ENCODE assay signal across 31 cellular contexts in genomic region chr9:104544644-104545043, GRCh38. TPM values are rescaled to one million over a fixed set of nuclear protein-coding genes. Genes with fewer than 3 reads are reported as not detected.
"Had no signal": no experiment of that assay in that cellular context is flagged by ENCODE, and none has a peak within 500 bp of the region (broad histone marks: within the 10 kb centered on the region; RNA-seq: fewer than 3 reads in every experiment).

No MANE protein-coding gene starts in this region.

- H3K4me3 ChIP-seq: esophagus squamous epithelium, gastrocnemius medialis, heart right ventricle, left lung, lower lobe of right lung, mucosa of descending colon had no signal

- H3K27me3 Mint-ChIP-seq: dendritic cell treated with granulocyte-macrophage colony-stimulating factor and Interleukin-4, amounts not matched to agents 40 ng/mL and 50 ng/mL, for 4 days; effector memory CD8-positive, alpha-beta T cell; naive B cell had no signal

- H3K4me1 Mint-ChIP-seq: endodermal cell, mesothelial cell of epicardium, naive B cell had no signal

- H3K27me3 ChIP-seq: esophagus squamous epithelium, gastrocnemius medialis, heart right ventricle, left lung had no signal

- H3K27ac ChIP-seq: epithelial cell of prostate, esophagus squamous epithelium, gastrocnemius medialis, heart right ventricle, left lung, lower lobe of right lung had no signal

- H3K4me1 ChIP-seq: esophagus squamous epithelium, gastrocnemius medialis, heart right ventricle, left lung, lower lobe of right lung had no signal

- H3K9me3 ChIP-seq: esophagus squamous epithelium, gastrocnemius medialis, heart right ventricle, left lung, lower lobe of right lung, mucosa of descending colon had no signal

- H3K27ac Mint-ChIP-seq: dendritic cell treated with granulocyte-macrophage colony-stimulating factor and Interleukin-4, amounts not matched to agents 40 ng/mL and 50 ng/mL, for 4 days; effector memory CD8-positive, alpha-beta T cell; endodermal cell; mesothelial cell of epicardium; naive B cell had no signal

- H3K36me3 Mint-ChIP-seq: mesothelial cell of epicardium, naive B cell had no signal

- H3K4me3 Mint-ChIP-seq: dendritic cell treated with granulocyte-macrophage colony-stimulating factor and Interleukin-4, amounts not matched to agents 40 ng/mL and 50 ng/mL, for 4 days; effector memory CD8-positive, alpha-beta T cell; endodermal cell; mesothelial cell of epicardium; naive B cell had no signal

- ATAC-seq: effector memory CD8-positive, alpha-beta T cell; esophagus mucosa; gastrocnemius medialis; heart right ventricle; left cardiac atrium; left lung; left ventricle myocardium superior; lower lobe of right lung; mucosa of descending colon had no signal

- H3K36me3 ChIP-seq: esophagus squamous epithelium, gastrocnemius medialis, heart right ventricle, left lung, lower lobe of right lung had no signal

- H3K9me3 Mint-ChIP-seq: dendritic cell treated with granulocyte-macrophage colony-stimulating factor and Interleukin-4, amounts not matched to agents 40 ng/mL and 50 ng/mL, for 4 days; effector memory CD8-positive, alpha-beta T cell; endodermal cell; mesothelial cell of epicardium; naive B cell had no signal

- DNase-seq: cortex of kidney; effector CD8-positive, alpha-beta T cell; effector memory CD8-positive, alpha-beta T cell; endodermal cell; erythroblast; esophagus squamous epithelium; foreskin fibroblast; foreskin melanocyte; gastrocnemius medialis; glutamatergic neuron; head of caudate nucleus; heart right ventricle; hippocampal formation; left cardiac atrium; left lung; left ventricle myocardium superior; lower lobe of right lung; mesenchymal stem cell; mucosa of descending colon; naive B cell had no signal

RNA-seq across cellular contexts. Expression of gene OR13C3, which starts 8.0 kb away (rescaled TPM):
- total RNA-seq: dermis microvascular lymphatic vessel endothelial cell, endodermal cell, esophagus mucosa, esophagus squamous epithelium, gastrocnemius medialis, glomerular endothelial cell, heart right ventricle, kidney epithelial cell, left cardiac atrium, left lung, left ventricle myocardium superior, lower leg skin, lower lobe of right lung, lung microvascular endothelial cell, mesenteric fat pad, mesothelial cell of epicardium, mucosa of descending colon, myocyte had no signal

RNA-seq across cellular contexts. Expression of gene OR13C4, which starts 17.6 kb away (rescaled TPM):
- total RNA-seq: dermis microvascular lymphatic vessel endothelial cell, endodermal cell, esophagus mucosa, esophagus squamous epithelium, gastrocnemius medialis, glomerular endothelial cell, heart right ventricle, kidney epithelial cell, left cardiac atrium, left lung, left ventricle myocardium superior, lower leg skin, lower lobe of right lung, lung microvascular endothelial cell, mesenteric fat pad, mesothelial cell of epicardium, mucosa of descending colon, myocyte had no signal

RNA-seq across cellular contexts. Expression of gene OR13C8, which starts 24.3 kb away (rescaled TPM):
- total RNA-seq: dermis microvascular lymphatic vessel endothelial cell, endodermal cell, esophagus mucosa, esophagus squamous epithelium, gastrocnemius medialis, glomerular endothelial cell, heart right ventricle, kidney epithelial cell, left cardiac atrium, left lung, left ventricle myocardium superior, lower leg skin, lower lobe of right lung, lung microvascular endothelial cell, mesenteric fat pad, mesothelial cell of epicardium, mucosa of descending colon, myocyte had no signal

RNA-seq across cellular contexts. Expression of gene OR13F1, which starts 40.6 kb away (rescaled TPM):
- total RNA-seq: dermis microvascular lymphatic vessel endothelial cell, endodermal cell, esophagus mucosa, esophagus squamous epithelium, gastrocnemius medialis, glomerular endothelial cell, heart right ventricle, kidney epithelial cell, left cardiac atrium, left lung, left ventricle myocardium superior, lower leg skin, lower lobe of right lung, lung microvascular endothelial cell, mesenteric fat pad, mesothelial cell of epicardium, mucosa of descending colon, myocyte had no signal

RNA-seq across cellular contexts. Expression of gene OR13C5, which starts 54.6 kb away (rescaled TPM):
- total RNA-seq: dermis microvascular lymphatic vessel endothelial cell, endodermal cell, esophagus mucosa, esophagus squamous epithelium, gastrocnemius medialis, glomerular endothelial cell, heart right ventricle, kidney epithelial cell, left cardiac atrium, left lung, left ventricle myocardium superior, lower leg skin, lower lobe of right lung, lung microvascular endothelial cell, mesenteric fat pad, mesothelial cell of epicardium, mucosa of descending colon, myocyte had no signal
